In the genomic region with DNA sequence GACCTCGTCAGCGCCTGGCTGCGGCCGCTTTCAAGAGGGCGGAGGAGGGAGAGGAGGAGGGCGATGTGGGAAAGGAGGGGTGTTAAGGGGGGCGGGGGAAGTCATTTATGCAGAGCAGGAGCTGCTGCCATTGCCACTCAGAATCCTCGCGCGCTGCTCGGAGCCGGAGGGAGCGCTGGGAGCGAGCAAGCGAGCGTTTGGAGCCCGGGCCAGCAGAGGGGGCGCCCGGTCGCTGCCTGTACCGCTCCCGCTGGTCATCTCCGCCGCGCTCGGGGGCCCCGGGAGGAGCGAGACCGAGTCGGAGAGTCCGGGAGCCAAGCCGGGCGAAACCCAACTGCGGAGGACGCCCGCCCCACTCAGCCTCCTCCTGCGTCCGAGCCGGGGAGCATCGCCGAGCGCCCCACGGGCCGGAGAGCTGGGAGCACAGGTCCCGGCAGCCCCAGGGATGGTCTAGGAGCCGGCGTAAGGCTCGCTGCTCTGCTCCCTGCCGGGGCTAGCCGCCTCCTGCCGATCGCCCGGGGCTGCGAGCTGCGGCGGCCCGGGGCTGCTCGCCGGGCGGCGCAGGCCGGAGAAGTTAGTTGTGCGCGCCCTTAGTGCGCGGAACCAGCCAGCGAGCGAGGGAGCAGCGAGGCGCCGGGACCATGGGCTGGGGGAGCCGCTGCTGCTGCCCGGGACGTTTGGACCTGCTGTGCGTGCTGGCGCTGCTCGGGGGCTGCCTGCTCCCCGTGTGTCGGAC, we compare ENCODE assay signal across 8 cellular contexts. TPM values are rescaled to one million over a fixed set of nuclear protein-coding genes. Genes with fewer than 3 reads are reported as not detected.
DNase-seq lines count a peak whose midpoint lies in the region; ATAC-seq and TF ChIP-seq lines count a peak whose summit lies in the region.

A gene (plus strand): TSS at position 133 of the 736 bp plus-strand sequence. CDS start 509 bp downstream, at position 642.

- H3K4me3 Mint-ChIP-seq in activated CD4-positive, alpha-beta T cell treated with anti-CD3 and anti-CD28 coated beads, Interleukin-2, amount 10 ng/mL, durations not matched to agents 24 days and 14 days: peak within 1 kb of the TSS; percentile 94

- peak within 1 kb of the TSS; percentile 63 for H3K4me3 ChIP-seq in colonic mucosa

- DNase-seq in NCI-H2227 (lab: John Stamatoyannopoulos, UW; ENCODE audit: unreplicated experiment) (peak; percentile 92), colonic mucosa (peak; percentile 96), NCI-H446 treated with DMSO at 0.1 percent for 48 hours (lab: John Stamatoyannopoulos, UW) (no peak)
- peak; percentile 95 for DNase-seq in activated CD4-positive, alpha-beta T cell treated with anti-CD3 and anti-CD28 coated beads, Interleukin-2, amount 10 ng/mL, durations not matched to agents 24 days and 14 days
- peak; percentile 88 for DNase-seq in stimulated activated CD4-positive, alpha-beta T cell treated with anti-CD3 and anti-CD28 coated beads, Interleukin-15, amount 100 ng/mL, for 24 hours

- ATAC-seq in GM18502 (IDR thresholded peaks at IDR 0.05; ENCODE audit: poor library complexity, unreplicated experiment) (peak; percentile 83), HG03045 (IDR thresholded peaks at IDR 0.05; ENCODE audit: unreplicated experiment) (peak; percentile 83)

- peak within 1 kb of the TSS; percentile 84 for H3K27ac ChIP-seq in colonic mucosa
- H3K27ac ChIP-seq in layer of hippocampus (ENCODE audit: low read depth, low read length): peak within 1 kb of the TSS; percentile 68

- no peaks in the 10 kb centered on the region for H3K4me1 ChIP-seq in colonic mucosa

- no peaks in the 10 kb centered on the region for H3K36me3 ChIP-seq in colonic mucosa

- H3K4me1 Mint-ChIP-seq in activated CD4-positive, alpha-beta T cell treated with anti-CD3 and anti-CD28 coated beads, Interleukin-2, amount 10 ng/mL, durations not matched to agents 24 days and 14 days: peaks cover 27% of the 10 kb centered on the region

- H3K36me3 Mint-ChIP-seq in activated CD4-positive, alpha-beta T cell treated with anti-CD3 and anti-CD28 coated beads, Interleukin-2, amount 10 ng/mL, durations not matched to agents 24 days and 14 days (ENCODE audit: low read depth): no peaks in the 10 kb centered on the region

- H3K27me3 ChIP-seq in colonic mucosa: no peaks in the 10 kb centered on the region
- no peaks in the 10 kb centered on the region for H3K27me3 ChIP-seq in layer of hippocampus (ENCODE audit: control insufficient read depth, insufficient read depth, low read length)

- peak within 1 kb of the TSS; percentile 90 to 93 for H3K9ac ChIP-seq in colonic mucosa (ENCODE audit: low read depth in 2 of 2, low read length in 2 of 2)

- no peak for TF ChIP-seq CTCF in colonic mucosa (IDR thresholded peaks at IDR 0.05)

- peaks cover 46% of the 10 kb centered on the region for H3K27me3 Mint-ChIP-seq in activated CD4-positive, alpha-beta T cell treated with anti-CD3 and anti-CD28 coated beads, Interleukin-2, amount 10 ng/mL, durations not matched to agents 24 days and 14 days

- peak within 1 kb of the TSS; percentile 74 for H3K27ac Mint-ChIP-seq in activated CD4-positive, alpha-beta T cell treated with anti-CD3 and anti-CD28 coated beads, Interleukin-2, amount 10 ng/mL, durations not matched to agents 24 days and 14 days

- intact Hi-C loops in activated CD4-positive, alpha-beta T cell treated with anti-CD3 and anti-CD28 coated beads, Interleukin-2, amount 10 ng/mL, durations not matched to agents 24 days and 14 days (cut with micrococcal nuclease): loop anchor here (2.0 to 10.0 kb wide), 4 partner anchors 132 to 803 kb away; a partner anchor contains a TSS
- intact Hi-C loops in colonic mucosa (cut with DNase I): loop anchor here (5.0 to 10.0 kb wide), 2 partner anchors 72 to 264 kb away; no protein-coding TSS in a partner anchor

- H3K9me3 ChIP-seq in colonic mucosa: no peaks in the 10 kb centered on the region

- H3K9me3 Mint-ChIP-seq in activated CD4-positive, alpha-beta T cell treated with anti-CD3 and anti-CD28 coated beads, Interleukin-2, amount 10 ng/mL, durations not matched to agents 24 days and 14 days: no peaks in the 10 kb centered on the region

RNA-seq across cellular contexts. Expression of the gene that starts here (rescaled TPM):
- total RNA-seq in activated CD4-positive, alpha-beta T cell treated with anti-CD3 and anti-CD28 coated beads, Interleukin-2, amount 10 ng/mL, durations not matched to agents 24 days and 14 days: 1.6 and 1.9 TPM in 2 replicates
- 10 to 100 TPM; 36.7 to 55.3 TPM for total RNA-seq in colonic mucosa

Comparison
In these comparisons a context has a peak if more than half of its experiments do, and no peak if none do; other contexts are left out.
1. RNA of the gene that starts here (total RNA-seq): 36.7 to 55.3 TPM in colonic mucosa; 1.6 to 1.9 TPM in activated CD4-positive, alpha-beta T cell treated with anti-CD3 and anti-CD28 coated beads, Interleukin-2, amount 10 ng/mL, durations not matched to agents 24 days and 14 days; every median in the first group is over 10 times any median in the second.